In genomic region chr9:98933890-98934289, GRCh38 we compare ENCODE assay signal across 24 cellular contexts. TPM values are rescaled to one million over a fixed set of nuclear protein-coding genes. Genes with fewer than 3 reads are reported as not detected.
"Had no signal": no experiment of that assay in that cellular context is flagged by ENCODE, and none has a peak within 500 bp of the region (broad histone marks: within the 10 kb centered on the region; RNA-seq: fewer than 3 reads in every experiment).

No MANE protein-coding gene starts in this region.

- ATAC-seq: Panc1, PC-3, Right ventricle myocardium inferior, SK-N-SH treated with all-trans-retinoic acid at 6 μM for 48 hours had no signal

- H3K9me3 Mint-ChIP-seq: IgD-negative memory B cell had no signal

- H3K27me3 ChIP-seq: SJCRH30 had no signal

- H3K4me1 Mint-ChIP-seq: IgD-negative memory B cell had no signal

- H3K36me3 ChIP-seq: SJCRH30 had no signal

- H3K27ac Mint-ChIP-seq: IgD-negative memory B cell had no signal

- H3K9me3 ChIP-seq: SJCRH30 had no signal

- FAIRE-seq: HTR-8/SVneo had no signal

- H3K4me3 Mint-ChIP-seq: IgD-negative memory B cell had no signal

- DNase-seq: KBM-7, MV-4-11, NCI-H1048, NCI-H1105, NCI-H1417, NCI-H146, NCI-H1694 treated with DMSO at 0.1 percent for 48 hours, NCI-H1930, NCI-H2081, NCI-H2107, NCI-H2227 treated with DMSO at 0.1 percent for 48 hours, NCI-H524, NCI-H69, NCI-H774, PC-3, SHP77 treated with DMSO at 0.1 percent for 48 hours, SJCRH30 had no signal

- H3K27ac ChIP-seq: HL-60 had no signal

- H3K4me3 ChIP-seq: SJCRH30 had no signal

- H3K36me3 Mint-ChIP-seq: IgD-negative memory B cell had no signal

RNA-seq across cellular contexts. Expression of gene COL15A1, which starts 9.8 kb away (rescaled TPM):
- total RNA-seq: MCF 10A had no signal
